13 cellular contexts compared by ENCODE assay signal in genomic region chr5:111694183-111694582, GRCh38.
DNase-seq lines count a peak whose midpoint lies in the region; ATAC-seq and TF ChIP-seq lines count a peak whose summit lies in the region.
"Had no signal": no experiment of that assay in that cellular context is flagged by ENCODE, and none has a peak within 500 bp of the region (broad histone marks: within the 10 kb centered on the region; RNA-seq: fewer than 3 reads in every experiment).

No MANE protein-coding gene starts in this region.

- no peaks in the 10 kb centered on the region for H3K4me1 ChIP-seq in fibroblast of lung (ENCODE audit: control insufficient read depth, extremely low read depth, insufficient read depth, low read length)

- no peak for TF ChIP-seq CTCF in fibroblast of lung (conservative IDR thresholded peaks at IDR 0.05 in 1 of 2, IDR thresholded peaks at IDR 0.05 in 1 of 2; ENCODE audit: low read depth in 1 of 2, low read length in 2 of 2)

- no peaks in the 10 kb centered on the region for H4K20me1 ChIP-seq in fibroblast of lung (ENCODE audit: control insufficient read depth, extremely low read depth, insufficient read depth, low read length)

- no peak overlapping the region for H3K27ac ChIP-seq in fibroblast of lung (ENCODE audit: insufficient read depth, low read length)
- H3K27ac ChIP-seq: lower lobe of right lung, SK-N-MC had no signal

- no peak overlapping the region for H2AFZ ChIP-seq in fibroblast of lung (ENCODE audit: low read length)

- intact Hi-C loops in sciatic nerve (cut with DNase I), result no loop called here

- ATAC-seq in sciatic nerve (peak; percentile 72), GM21619 (IDR thresholded peaks at IDR 0.05; ENCODE audit: unreplicated experiment) (no peak)
- ATAC-seq: lower lobe of right lung had no signal

- no peaks in the 10 kb centered on the region for H3K79me2 ChIP-seq in fibroblast of lung (ENCODE audit: control insufficient read depth, insufficient read depth, low read length)

- no peak overlapping the region for H3K4me3 ChIP-seq in fibroblast of lung (replicated peaks in 1 of 4; ENCODE audit: control extremely low read depth in 1 of 4, insufficient read depth in 1 of 4, low read depth in 3 of 4, low read length in 4 of 4)
- H3K4me3 ChIP-seq: lower lobe of right lung, SK-N-MC had no signal

- H3K4me2 ChIP-seq in fibroblast of lung (ENCODE audit: extremely low read depth, insufficient read depth, low read length), result no peak overlapping the region

- H3K36me3 ChIP-seq in fibroblast of lung (ENCODE audit: control insufficient read depth, insufficient read depth, low read length), result no peaks in the 10 kb centered on the region
- H3K36me3 ChIP-seq: lower lobe of right lung had no signal

- DNase-seq in GM04504 (ENCODE audit: low read depth) (peak; percentile 62), NOMO-1 treated with dmso at 0.1 percent for 144 hours (lab: John Stamatoyannopoulos, UW; ENCODE audit: unreplicated experiment) (peak; percentile 38), fibroblast of lung (ENCODE audit: low read depth in 2 of 2) (peak; percentile 43 to 93), sciatic nerve (ENCODE audit: low spot score) (no peak), NCI-H526 treated with DMSO at 0.1 percent for 48 hours (lab: John Stamatoyannopoulos, UW) (no peak), NCI-H82 (lab: John Stamatoyannopoulos, UW) (no peak)
- DNase-seq: activated naive CD4-positive, alpha-beta T cell; central memory CD4-positive, alpha-beta T cell; lower lobe of right lung; NCI-H187 treated with DMSO at 0.1 percent for 48 hours; stimulated activated naive CD4-positive, alpha-beta T cell had no signal

- no peaks in the 10 kb centered on the region for H3K9me3 ChIP-seq in fibroblast of lung (ENCODE audit: control insufficient read depth, insufficient read depth, low read depth, low read length)
- H3K9me3 ChIP-seq: lower lobe of right lung had no signal

- H3K9ac ChIP-seq in fibroblast of lung (ENCODE audit: insufficient read depth, low read length), result no peak overlapping the region

- H3K27me3 ChIP-seq in fibroblast of lung (ENCODE audit: control insufficient read depth, insufficient read depth, low read length), result no peaks in the 10 kb centered on the region

Comparison
In these comparisons a context has a peak if more than half of its experiments do, and no peak if none do; other contexts are left out.
1. DNase-seq: peak in GM04504 (single experiment), NOMO-1 treated with dmso at 0.1 percent for 144 hours (single experiment) and fibroblast of lung (2 of 2); none in sciatic nerve (single experiment), NCI-H526 treated with DMSO at 0.1 percent for 48 hours (single experiment) and NCI-H82 (single experiment).